ENCODE assay signal across 12 cellular contexts in the genomic region with DNA sequence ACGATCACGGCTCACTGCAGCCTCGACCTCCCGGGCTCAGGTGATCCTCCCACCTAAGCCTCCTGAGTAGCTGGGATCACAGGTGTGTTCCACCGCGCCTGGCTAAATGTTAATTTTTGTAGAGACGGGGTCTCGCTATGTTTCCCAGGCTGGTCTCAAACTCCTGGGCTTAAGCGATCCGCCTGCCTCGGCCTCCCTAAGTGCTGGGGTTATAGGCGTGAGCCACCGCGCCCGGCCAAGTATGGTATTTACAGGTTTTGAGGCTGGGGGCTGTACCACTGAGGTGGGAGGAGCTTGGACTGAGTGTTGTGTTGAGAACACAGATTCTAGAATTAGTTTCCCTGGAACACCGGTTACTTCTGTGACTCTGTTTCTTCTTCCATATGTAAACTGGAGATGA. TPM values are rescaled to one million over a fixed set of nuclear protein-coding genes. Genes with fewer than 3 reads are reported as not detected.
DNase-seq lines count a peak whose midpoint lies in the region; ATAC-seq and TF ChIP-seq lines count a peak whose summit lies in the region.
"Had no signal": no experiment of that assay in that cellular context is flagged by ENCODE, and none has a peak within 500 bp of the region (broad histone marks: within the 10 kb centered on the region; RNA-seq: fewer than 3 reads in every experiment).

No MANE protein-coding gene starts in this region.

- no peaks in the 10 kb centered on the region for H3K9me3 ChIP-seq in PC-3 (ENCODE audit: low read length)
- H3K9me3 ChIP-seq: right atrium auricular region, transverse colon had no signal

- H3K36me3 ChIP-seq in PC-3 (ENCODE audit: low read depth, low read length), result no peaks in the 10 kb centered on the region
- H3K36me3 ChIP-seq: right atrium auricular region, transverse colon had no signal

- H3K79me2 ChIP-seq in PC-3 (ENCODE audit: low read length), result no peaks in the 10 kb centered on the region

- peaks cover 42% of the 10 kb centered on the region for H3K27me3 Mint-ChIP-seq in activated T-cell treated with anti-CD3 and anti-CD28 coated beads, Interleukin-2, amount 50 U/mL, for 72 hours (ENCODE audit: low read depth)
- peaks cover 19% of the 10 kb centered on the region for H3K27me3 Mint-ChIP-seq in endothelial cell (ENCODE audit: unreplicated experiment)

- H3K4me3 ChIP-seq in PC-3 (ENCODE audit: low read length), result peak overlapping the region; percentile 42; the same call in 1 of the 2 replicates

- H3K27ac ChIP-seq in PC-3 (ENCODE audit: low read length), result no peak overlapping the region
- H3K27ac ChIP-seq: right atrium auricular region had no signal

- H3K9ac ChIP-seq in PC-3 (ENCODE audit: low read length), result no peak overlapping the region

- H2AFZ ChIP-seq in PC-3 (ENCODE audit: low read length), result no peak overlapping the region

- intact Hi-C loops in PC-3 (cut with micrococcal nuclease), result loop anchor here (10.0 kb wide), 1 partner anchor 147 kb away; no protein-coding TSS in a partner anchor

- TF ChIP-seq CTCF in PC-3 (conservative IDR thresholded peaks at IDR 0.05; ENCODE audit: low read depth, low read length) (no peak), endothelial cell (IDR thresholded peaks at IDR 0.05; ENCODE audit: unreplicated experiment) (no peak)

- no peaks in the 10 kb centered on the region for H3F3A ChIP-seq in PC-3 (ENCODE audit: low read length, unreplicated experiment)

- CTCF ChIA-PET in PC-3 (lab: Charles Lee), result no interaction called here

- H3K4me1 ChIP-seq in PC-3 (ENCODE audit: insufficient read depth, low read length), result peaks cover 7% of the 10 kb centered on the region; the same call in 1 of the 2 replicates

- no peaks in the 10 kb centered on the region for H4K20me1 ChIP-seq in PC-3 (ENCODE audit: low read length)

- DNase-seq in activated T-cell treated with anti-CD3 and anti-CD28 coated beads, Interleukin-2, amount 50 U/mL, for 72 hours, result no peak
- no peak for DNase-seq in activated T-cell treated with anti-CD3 and anti-CD28 coated beads, Interleukin-2, amount 50 U/mL, for 48 hours
- DNase-seq in PC-3 (no peak), endothelial cell (ENCODE audit: low spot score) (no peak)
- no peak for DNase-seq in stimulated activated effector memory CD8-positive, alpha-beta T cell treated with anti-CD3 and anti-CD28 coated beads, Interleukin-12 subunit alpha, Interleukin-12 subunit beta, amount 100 ng/mL, for 72 hours (ENCODE audit: low spot score in 2 of 2)
- DNase-seq: NCI-H2171, transverse colon had no signal

- H3K36me3 Mint-ChIP-seq in activated T-cell treated with anti-CD3 and anti-CD28 coated beads, Interleukin-2, amount 50 U/mL, for 72 hours (ENCODE audit: insufficient read depth in 2 of 2), result no peaks in the 10 kb centered on the region
- H3K36me3 Mint-ChIP-seq in endothelial cell (ENCODE audit: low read depth, unreplicated experiment), result peaks cover 14% of the 10 kb centered on the region
- peaks cover 5% of the 10 kb centered on the region for H3K36me3 Mint-ChIP-seq in stimulated activated effector memory CD8-positive, alpha-beta T cell treated with anti-CD3 and anti-CD28 coated beads, Interleukin-12 subunit alpha, Interleukin-12 subunit beta, amount 100 ng/mL, for 72 hours

- no peak overlapping the region for H3K27ac Mint-ChIP-seq in activated T-cell treated with anti-CD3 and anti-CD28 coated beads, Interleukin-2, amount 50 U/mL, for 72 hours
- no peak overlapping the region for H3K27ac Mint-ChIP-seq in endothelial cell (ENCODE audit: unreplicated experiment)
- no peak overlapping the region for H3K27ac Mint-ChIP-seq in stimulated activated effector memory CD8-positive, alpha-beta T cell treated with anti-CD3 and anti-CD28 coated beads, Interleukin-12 subunit alpha, Interleukin-12 subunit beta, amount 100 ng/mL, for 72 hours

- no peaks in the 10 kb centered on the region for H3K9me3 Mint-ChIP-seq in activated T-cell treated with anti-CD3 and anti-CD28 coated beads, Interleukin-2, amount 50 U/mL, for 72 hours
- no peaks in the 10 kb centered on the region for H3K9me3 Mint-ChIP-seq in endothelial cell (ENCODE audit: unreplicated experiment)
- H3K9me3 Mint-ChIP-seq in stimulated activated effector memory CD8-positive, alpha-beta T cell treated with anti-CD3 and anti-CD28 coated beads, Interleukin-12 subunit alpha, Interleukin-12 subunit beta, amount 100 ng/mL, for 72 hours, result no peaks in the 10 kb centered on the region

- BruUV-seq in PC-3 (replicated peaks; lab: Mats Ljungman, UMichigan), result no TSS peak

- no peak for ATAC-seq in activated T-cell treated with anti-CD3 and anti-CD28 coated beads, Interleukin-2, amount 50 U/mL, for 72 hours (replicated peaks in 1 of 2)
- ATAC-seq in PC-3, result no peak
- ATAC-seq in stimulated activated effector memory CD8-positive, alpha-beta T cell treated with anti-CD3 and anti-CD28 coated beads, Interleukin-12 subunit alpha, Interleukin-12 subunit beta, amount 100 ng/mL, for 72 hours, result no peak
- no peak for ATAC-seq in GM21423 (IDR thresholded peaks at IDR 0.05; ENCODE audit: unreplicated experiment)
- ATAC-seq in GM21737 (IDR thresholded peaks at IDR 0.05; ENCODE audit: unreplicated experiment), result no peak
- ATAC-seq in GM18907 (IDR thresholded peaks at IDR 0.05; ENCODE audit: unreplicated experiment), result no peak

- peaks cover 47% of the 10 kb centered on the region for H3K4me1 Mint-ChIP-seq in activated T-cell treated with anti-CD3 and anti-CD28 coated beads, Interleukin-2, amount 50 U/mL, for 72 hours (ENCODE audit: low read depth)
- peaks cover 21% of the 10 kb centered on the region for H3K4me1 Mint-ChIP-seq in endothelial cell (ENCODE audit: unreplicated experiment)
- peaks cover 55% of the 10 kb centered on the region for H3K4me1 Mint-ChIP-seq in stimulated activated effector memory CD8-positive, alpha-beta T cell treated with anti-CD3 and anti-CD28 coated beads, Interleukin-12 subunit alpha, Interleukin-12 subunit beta, amount 100 ng/mL, for 72 hours

- H3K9me2 ChIP-seq in PC-3 (replicated peaks; ENCODE audit: low read length), result no peaks in the 10 kb centered on the region

- H3K27me3 ChIP-seq in PC-3 (ENCODE audit: low read length), result no peaks in the 10 kb centered on the region
- H3K27me3 ChIP-seq: right atrium auricular region had no signal

- peak overlapping the region; percentile 64 to 93 for H3K4me3 Mint-ChIP-seq in activated T-cell treated with anti-CD3 and anti-CD28 coated beads, Interleukin-2, amount 50 U/mL, for 72 hours
- peak overlapping the region; percentile 65 for H3K4me3 Mint-ChIP-seq in endothelial cell (ENCODE audit: unreplicated experiment)
- peak overlapping the region; percentile 82 for H3K4me3 Mint-ChIP-seq in stimulated activated effector memory CD8-positive, alpha-beta T cell treated with anti-CD3 and anti-CD28 coated beads, Interleukin-12 subunit alpha, Interleukin-12 subunit beta, amount 100 ng/mL, for 72 hours

- peak overlapping the region; percentile 62; the same call in 1 of the 2 replicates for H3K4me2 ChIP-seq in PC-3 (ENCODE audit: low read length)

- POLR2A ChIA-PET in PC-3 (lab: Charles Lee; ENCODE audit: unreplicated experiment), result no interaction called here

RNA-seq across cellular contexts. Expression of gene PPM1N, which starts 0.5 kb away (rescaled TPM):
- 1 to 10 TPM; 6.7 to 6.8 TPM for total RNA-seq in activated T-cell treated with anti-CD3 and anti-CD28 coated beads, Interleukin-2, amount 50 U/mL, for 72 hours
- total RNA-seq in PC-3 (2014; rRNA removed) (2.5 and 4.7 TPM in 2 replicates), endothelial cell (ENCODE audit: unreplicated experiment) (0.33 TPM)
- total RNA-seq: lung microvascular endothelial cell had no signal

RNA-seq across cellular contexts. Expression of gene RTN2, which starts 0.9 kb away (rescaled TPM):
- total RNA-seq in activated T-cell treated with anti-CD3 and anti-CD28 coated beads, Interleukin-2, amount 50 U/mL, for 72 hours, result 1 to 10 TPM; 4.1 to 4.9 TPM
- total RNA-seq in PC-3 (2014; rRNA removed) (9.5 and 12.9 TPM in 2 replicates), endothelial cell (ENCODE audit: unreplicated experiment) (25.3 TPM)

RNA-seq across cellular contexts. Expression of gene VASP, which starts 9.5 kb away (rescaled TPM):
- total RNA-seq in activated T-cell treated with anti-CD3 and anti-CD28 coated beads, Interleukin-2, amount 50 U/mL, for 72 hours, result 100 to 1,000 TPM; 120 to 133 TPM
- 120 and 158 TPM in 2 replicates for total RNA-seq in PC-3 (2014; rRNA removed)
- total RNA-seq in endothelial cell (ENCODE audit: unreplicated experiment), result 246 TPM

RNA-seq across cellular contexts. Expression of gene FOSB, which starts 30.0 kb away (rescaled TPM):
- total RNA-seq in activated T-cell treated with anti-CD3 and anti-CD28 coated beads, Interleukin-2, amount 50 U/mL, for 72 hours, result 10 to 100 TPM; 20.3 to 24.6 TPM
- 35.8 and 60.5 TPM in 2 replicates for total RNA-seq in PC-3 (2014; rRNA removed)
- total RNA-seq in endothelial cell (ENCODE audit: unreplicated experiment), result 64.2 TPM
